In the genomic region with DNA sequence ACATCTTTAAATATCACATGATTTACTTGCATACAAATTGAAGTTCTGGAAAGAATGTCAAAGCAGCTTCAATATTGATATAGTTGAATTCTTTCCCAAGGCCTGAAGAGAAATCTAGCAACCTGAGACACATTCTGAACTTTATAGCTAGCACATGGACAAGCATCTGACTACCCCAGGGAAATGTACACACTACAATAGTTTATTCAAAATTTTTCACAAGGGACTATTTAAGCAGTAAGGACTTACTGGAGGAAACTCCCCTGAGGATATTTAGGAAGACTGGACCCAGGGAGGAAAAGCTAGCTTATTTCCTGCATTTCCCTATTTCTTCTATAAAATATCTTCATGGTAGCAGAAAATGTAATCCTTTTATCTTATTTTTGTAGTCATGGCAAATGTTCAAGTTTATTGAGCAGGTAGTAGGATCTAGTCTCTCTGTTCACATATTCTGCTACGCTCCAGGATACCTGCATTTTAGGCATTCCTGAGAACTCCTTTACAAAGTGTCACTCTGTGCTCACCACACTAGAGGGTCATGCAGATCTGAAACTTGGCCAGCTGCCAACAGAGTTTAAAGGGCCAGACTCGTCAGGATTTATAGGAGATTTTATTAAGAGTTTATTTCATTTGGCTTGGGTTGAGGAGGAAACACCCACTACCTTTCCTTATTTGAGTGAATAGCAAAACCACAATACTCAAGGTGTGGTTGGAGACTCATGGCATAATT, we compare ENCODE assay signal across 1 cellular context.
TF ChIP-seq lines count a peak whose summit lies in the region.

No MANE protein-coding gene starts in this region.

TF ChIP-seq in HCT116, 20 proteins besides CTCF, POLR2A, EP300 and RAD21:
- TF ChIP-seq POLR2AphosphoS5 (IDR thresholded peaks at IDR 0.05; ENCODE audit: low read depth, low read length): 0 out of 2 replicates have a peak, but pooled peaks have one; percentile 23
- no peak for TF ChIP-seq ZNF274 (IDR thresholded peaks at IDR 0.05; ENCODE audit: low read depth, low read length)
TF ChIP-seq in HCT116: peak in this region for 1.
